Comparison of ENCODE assay signal across 22 cellular contexts in the genomic region with DNA sequence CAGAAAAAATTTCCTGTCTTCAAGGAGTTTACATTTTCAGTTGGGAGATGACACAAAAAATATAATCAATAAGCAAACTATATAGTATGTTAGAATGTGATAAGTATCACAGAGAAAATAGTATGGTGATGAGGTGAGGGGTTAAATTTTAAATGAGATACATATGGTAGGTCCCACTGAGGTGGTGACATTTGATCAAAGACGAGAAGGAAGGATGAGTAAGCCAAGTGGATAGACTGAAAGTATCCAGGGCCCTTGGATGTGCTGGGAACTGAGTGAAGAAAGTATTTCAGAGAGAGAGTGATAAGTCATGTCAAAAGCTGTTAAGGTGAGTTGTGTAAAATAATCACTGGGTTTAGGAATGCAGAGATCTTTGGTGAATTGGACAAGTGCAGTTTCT. TPM values are rescaled to one million over a fixed set of nuclear protein-coding genes. Genes with fewer than 3 reads are reported as not detected.
"Had no signal": no experiment of that assay in that cellular context is flagged by ENCODE, and none has a peak within 500 bp of the region (broad histone marks: within the 10 kb centered on the region; RNA-seq: fewer than 3 reads in every experiment).

No MANE protein-coding gene starts in this region.

- H3K9me3 Mint-ChIP-seq: activated naive CD4-positive, alpha-beta T cell treated with anti-CD3 and anti-CD28 coated beads, Interleukin-2, amount 50 U/mL, for 24 hours; activated T-helper 2 cell treated with anti-CD3 and anti-CD28 coated beads, Interferon-gamma antibody, Interleukin-2, Interleukin-4, amounts not matched to agents 10 μg/mL and 5 μg/mL and 100 μg/mL, durations not matched to agents 14 hours and 24 hours and 36 hours; central memory CD8-positive, alpha-beta T cell had no signal

- H3K4me3 ChIP-seq: ovary, SK-N-MC had no signal

- H3K9me3 ChIP-seq: ovary had no signal

- H3K36me3 Mint-ChIP-seq: activated naive CD4-positive, alpha-beta T cell treated with anti-CD3 and anti-CD28 coated beads, Interleukin-2, amount 50 U/mL, for 24 hours; natural killer cell treated with Interleukin-12 subunit alpha and Interleukin-12 subunit beta and Interleukin-15 and Interleukin-18, amount 100 ng/mL, for 72 hours had no signal

- H3K4me1 Mint-ChIP-seq: activated naive CD4-positive, alpha-beta T cell treated with anti-CD3 and anti-CD28 coated beads, Interleukin-2, amount 50 U/mL, for 24 hours; central memory CD8-positive, alpha-beta T cell had no signal

- DNase-seq: activated CD4-positive, alpha-beta T cell treated with anti-CD3 and anti-CD28 coated beads, Interleukin-2, amount 50 U/mL, for 4 hours; activated CD4-positive, CD25-positive, alpha-beta regulatory T cell treated with anti-CD3 and anti-CD28 coated beads, Interleukin-2, amount 50 U/mL, for 72 hours; dermis blood vessel endothelial cell; hypothalamus; kidney; mesendoderm; ovary; retina; Right ventricle myocardium superior; small intestine; stimulated activated CD4-positive, alpha-beta T cell treated with anti-CD3 and anti-CD28 coated beads, Interleukin-4, amount 100 ng/mL, for 24 hours; stimulated activated naive CD4-positive, alpha-beta T cell; substantia nigra had no signal

- H3K27me3 ChIP-seq: ovary had no signal

- H3K27ac ChIP-seq: epithelial cell of prostate, SK-N-MC had no signal

- H3K27ac Mint-ChIP-seq: activated naive CD4-positive, alpha-beta T cell treated with anti-CD3 and anti-CD28 coated beads, Interleukin-2, amount 50 U/mL, for 24 hours; activated T-helper 2 cell treated with anti-CD3 and anti-CD28 coated beads, Interferon-gamma antibody, Interleukin-2, Interleukin-4, amounts not matched to agents 10 μg/mL and 5 μg/mL and 100 μg/mL, durations not matched to agents 14 hours and 24 hours and 36 hours; natural killer cell treated with Interleukin-12 subunit alpha and Interleukin-12 subunit beta and Interleukin-15 and Interleukin-18, amount 100 ng/mL, for 72 hours had no signal

- H3K4me3 Mint-ChIP-seq: activated naive CD4-positive, alpha-beta T cell treated with anti-CD3 and anti-CD28 coated beads, Interleukin-2, amount 50 U/mL, for 24 hours; central memory CD8-positive, alpha-beta T cell; natural killer cell treated with Interleukin-12 subunit alpha and Interleukin-12 subunit beta and Interleukin-15 and Interleukin-18, amount 100 ng/mL, for 72 hours had no signal

- ATAC-seq: natural killer cell treated with Interleukin-12 subunit alpha and Interleukin-12 subunit beta and Interleukin-15 and Interleukin-18, amount 100 ng/mL, for 72 hours had no signal

- H3K36me3 ChIP-seq: ovary had no signal

RNA-seq across cellular contexts. Expression of a gene that starts 3.5 kb away (rescaled TPM):
- total RNA-seq: activated T-helper 2 cell treated with anti-CD3 and anti-CD28 coated beads, Interferon-gamma antibody, Interleukin-2, Interleukin-4, amounts not matched to agents 10 μg/mL and 5 μg/mL and 100 μg/mL, durations not matched to agents 14 hours and 24 hours and 36 hours; dermis blood vessel endothelial cell; glomerular endothelial cell; kidney; liver; natural killer cell treated with Interleukin-12 subunit alpha and Interleukin-12 subunit beta and Interleukin-15 and Interleukin-18, amount 100 ng/mL, for 72 hours; Right ventricle myocardium superior; urinary bladder had no signal

RNA-seq across cellular contexts. Expression of a gene that starts 57.8 kb away (rescaled TPM):
- total RNA-seq: activated T-helper 2 cell treated with anti-CD3 and anti-CD28 coated beads, Interferon-gamma antibody, Interleukin-2, Interleukin-4, amounts not matched to agents 10 μg/mL and 5 μg/mL and 100 μg/mL, durations not matched to agents 14 hours and 24 hours and 36 hours; dermis blood vessel endothelial cell; glomerular endothelial cell; liver; natural killer cell treated with Interleukin-12 subunit alpha and Interleukin-12 subunit beta and Interleukin-15 and Interleukin-18, amount 100 ng/mL, for 72 hours; ovary; Right ventricle myocardium superior had no signal
